In the genomic region with DNA sequence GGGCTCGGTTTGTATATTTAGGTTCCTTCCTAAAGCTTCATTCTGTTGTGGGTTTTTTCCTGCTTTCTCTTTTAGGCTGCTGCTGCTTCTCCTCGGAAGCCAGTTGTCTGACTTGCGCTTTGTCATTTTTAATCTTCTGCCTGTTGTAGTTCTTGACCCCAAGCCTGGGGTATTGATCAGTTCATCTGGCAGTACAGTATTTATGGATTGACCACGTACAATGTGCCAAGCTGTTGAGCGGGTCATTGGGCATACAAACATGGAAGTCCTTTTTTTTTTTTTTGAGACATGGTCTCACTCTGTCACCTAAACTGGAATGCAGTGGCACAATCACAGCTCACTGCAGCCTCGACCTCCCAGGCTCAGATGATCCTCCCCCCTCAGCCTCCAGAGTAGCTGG, we compare ENCODE assay signal across 25 cellular contexts.
"Had no signal": no experiment of that assay in that cellular context is flagged by ENCODE, and none has a peak within 500 bp of the region (broad histone marks: within the 10 kb centered on the region; RNA-seq: fewer than 3 reads in every experiment).

No MANE protein-coding gene starts in this region.

- H3K9me3 Mint-ChIP-seq: natural killer cell; nephron progenitor cell; stimulated activated naive B cell treated with anti-CD40 and anti-IgM and Interleukin-4, amounts not matched to agents 10 μg/mL and 1 μg/mL and 100 μg/mL, for 72 hours had no signal

- H3K27ac ChIP-seq: hepatocyte, lower lobe of right lung, ovary, right atrium auricular region, skin epidermis, testis, thyroid gland, transverse colon, uterus had no signal

- H3K27me3 ChIP-seq: hepatocyte, ovary, right atrium auricular region, testis, thyroid gland, uterus had no signal

- H3K4me1 ChIP-seq: uterus had no signal

- H3K27me3 Mint-ChIP-seq: progenitor cell of endocrine pancreas had no signal

- H3K4me3 Mint-ChIP-seq: naive B cell; natural killer cell; nephron progenitor cell; stimulated activated naive B cell treated with anti-CD40 and anti-IgM and Interleukin-4, amounts not matched to agents 10 μg/mL and 1 μg/mL and 100 μg/mL, for 72 hours had no signal

- H3K4me1 Mint-ChIP-seq: natural killer cell had no signal

- H3K4me3 ChIP-seq: hepatocyte, lower lobe of right lung, ovary, right atrium auricular region, skin epidermis, stomach, testis, thyroid gland, transverse colon, uterus had no signal

- H3K9me3 ChIP-seq: lower lobe of right lung, ovary, right atrium auricular region, stomach, testis, thyroid gland, transverse colon, uterus had no signal

- ATAC-seq: left ventricle myocardium superior; lower lobe of right lung; natural killer cell; sciatic nerve; stimulated activated naive B cell treated with anti-CD40 and anti-IgM and Interleukin-4, amounts not matched to agents 10 μg/mL and 1 μg/mL and 100 μg/mL, for 72 hours; stimulated activated naive CD8-positive, alpha-beta T cell treated with anti-CD3 and anti-CD28 coated beads, Interleukin-15, Interleukin-2, amounts not matched to agents 100 U/mL and 50 U/mL, for 24 hours had no signal

- DNase-seq: islet precursor cell; left ventricle myocardium superior; lower lobe of right lung; mammary epithelial cell; mesenchymal stem cell; naive B cell; natural killer cell; nephron progenitor cell; ovary; stimulated activated CD4-positive, alpha-beta T cell treated with anti-CD3 and anti-CD28 coated beads, Interleukin-12 subunit alpha, Interleukin-12 subunit beta, amount 100 ng/mL, for 4 hours; stimulated activated CD4-positive, alpha-beta T cell treated with anti-CD3 and anti-CD28 coated beads, Interleukin-15, amount 100 ng/mL, for 24 hours; stimulated activated CD4-positive, alpha-beta T cell treated with anti-CD3 and anti-CD28 coated beads, Interleukin-2, amount 100 ng/mL, for 24 hours; stimulated activated CD4-positive, alpha-beta T cell treated with anti-CD3 and anti-CD28 coated beads, Interleukin-4, amount 100 ng/mL, for 1 hour; stimulated activated naive B cell treated with anti-CD40 and anti-IgM and Interleukin-4, amounts not matched to agents 10 μg/mL and 1 μg/mL and 100 μg/mL, for 72 hours; stimulated activated naive CD8-positive, alpha-beta T cell treated with anti-CD3 and anti-CD28 coated beads, Interleukin-15, Interleukin-2, amounts not matched to agents 100 U/mL and 50 U/mL, for 24 hours; stomach; testis; thyroid gland; transverse colon; uterus had no signal

- H3K36me3 ChIP-seq: lower lobe of right lung, ovary, right atrium auricular region, stomach, thyroid gland, transverse colon, uterus had no signal

- H3K36me3 Mint-ChIP-seq: naive B cell; natural killer cell; stimulated activated naive B cell treated with anti-CD40 and anti-IgM and Interleukin-4, amounts not matched to agents 10 μg/mL and 1 μg/mL and 100 μg/mL, for 72 hours had no signal

- H3K27ac Mint-ChIP-seq: naive B cell; natural killer cell; nephron progenitor cell; progenitor cell of endocrine pancreas; stimulated activated naive B cell treated with anti-CD40 and anti-IgM and Interleukin-4, amounts not matched to agents 10 μg/mL and 1 μg/mL and 100 μg/mL, for 72 hours had no signal
